In genomic region chr6:168380956-168381605, GRCh38 we compare ENCODE assay signal across 15 cellular contexts. TPM values are rescaled to one million over a fixed set of nuclear protein-coding genes. Genes with fewer than 3 reads are reported as not detected.
A peak's percentile ranks its signal among the peaks of the same experiment; 100 is the strongest.
DNase-seq lines count a peak whose midpoint lies in the region; ATAC-seq and TF ChIP-seq lines count a peak whose summit lies in the region.
"Had no signal": no experiment of that assay in that cellular context is flagged by ENCODE, and none has a peak within 500 bp of the region (broad histone marks: within the 10 kb centered on the region; RNA-seq: fewer than 3 reads in every experiment).

No MANE protein-coding gene starts in this region.

- peaks cover 32% of the 10 kb centered on the region for H3K4me1 ChIP-seq in suprapubic skin
- H3K4me1 ChIP-seq: HAP-1 had no signal

- TF ChIP-seq CTCF in suprapubic skin (IDR thresholded peaks at IDR 0.05) = no peak

- no peak overlapping the region for H3K27ac ChIP-seq in suprapubic skin
- H3K27ac ChIP-seq: HL-60 had no signal

- no peak for TF ChIP-seq POLR2A in suprapubic skin (IDR thresholded peaks at IDR 0.05)

- H3K36me3 ChIP-seq in suprapubic skin = no peaks in the 10 kb centered on the region
- H3K36me3 ChIP-seq: HAP-1 had no signal

- intact Hi-C loops in left ventricle myocardium superior (cut with micrococcal nuclease) (no loop called here), Right ventricle myocardium superior (cut with DNase I) (no loop called here), posterior vena cava (cut with DNase I) (loop anchor here in 1 of 2 donors (10.0 kb wide), 1 partner anchor 54 kb away; no protein-coding TSS in a partner anchor)

- H3K9me3 ChIP-seq in suprapubic skin = no peaks in the 10 kb centered on the region
- H3K9me3 ChIP-seq: HAP-1 had no signal

- H3K27me3 ChIP-seq in suprapubic skin = no peaks in the 10 kb centered on the region

- 80% methylated on average over 14 of the region's 16 CpGs for WGBS in suprapubic skin

- no peak for TF ChIP-seq EP300 in suprapubic skin (IDR thresholded peaks at IDR 0.05)

- H3K4me3 ChIP-seq in suprapubic skin = no peak overlapping the region
- H3K4me3 ChIP-seq: HAP-1 had no signal

- peak; percentile 9 for DNase-seq in left ventricle myocardium superior
- no peak for DNase-seq in Right ventricle myocardium superior
- peak; percentile 29 for DNase-seq in SW480 (ENCODE audit: low spot score)
- peak; percentile 66 for DNase-seq in posterior vena cava (ENCODE audit: low spot score)
- peak; percentile 54 to 70 for DNase-seq in suprapubic skin (ENCODE audit: low spot score in 2 of 2)
- no peak for DNase-seq in NAMALWA (ENCODE audit: low spot score)
- no peak for DNase-seq in NCI-H345 treated with DMSO at 0.1 percent for 48 hours (lab: John Stamatoyannopoulos, UW; ENCODE audit: unreplicated experiment)
- DNase-seq: C1 segment of cervical spinal cord; CD4-positive, alpha-beta memory T cell; DND-41; GDM1; HFFc6 had no signal

- ATAC-seq in left ventricle myocardium superior = no peak
- no peak for ATAC-seq in Right ventricle myocardium superior (ENCODE audit: poor library complexity)
- ATAC-seq in GM18858 (IDR thresholded peaks at IDR 0.05; ENCODE audit: unreplicated experiment) = no peak

RNA-seq across cellular contexts. Expression of gene SMOC2, which starts 59.9 kb away (rescaled TPM):
- total RNA-seq in left ventricle myocardium superior (18.7 TPM), Right ventricle myocardium superior (10.9 TPM), posterior vena cava (100 to 1,000 TPM in 1 of 2 donors, 10 to 100 TPM in 1; 77.6 to 176 TPM), suprapubic skin (10 to 100 TPM; 16.2 to 22.9 (median 18.8) TPM)
- total RNA-seq: CD4-positive, alpha-beta memory T cell; HFFc6 had no signal

Comparison
In these comparisons a context has a peak if more than half of its experiments do, and no peak if none do; other contexts are left out.
1. DNase-seq: peak in left ventricle myocardium superior (single experiment), SW480 (single experiment), posterior vena cava (single experiment) and suprapubic skin (2 of 2); none in Right ventricle myocardium superior (single experiment), NAMALWA (single experiment) and NCI-H345 treated with DMSO at 0.1 percent for 48 hours (single experiment).